In genomic region chr6:30883476-30883742, GRCh38 we compare ENCODE assay signal across 8 cellular contexts. TPM values are rescaled to one million over a fixed set of nuclear protein-coding genes. Genes with fewer than 3 reads are reported as not detected.
DNase-seq lines count a peak whose midpoint lies in the region; ATAC-seq, FAIRE-seq and TF ChIP-seq lines count a peak whose summit lies in the region.
"Had no signal": no experiment of that assay in that cellular context is flagged by ENCODE, and none has a peak within 500 bp of the region (broad histone marks: within the 10 kb centered on the region; RNA-seq: fewer than 3 reads in every experiment).

No MANE protein-coding gene starts in this region.

- TF ChIP-seq CTCF in HFFc6 (IDR thresholded peaks at IDR 0.05) (no peak), kidney (IDR thresholded peaks at IDR 0.05; ENCODE audit: borderline replicate concordance, extremely low read depth, insufficient read depth) (no peak), stomach (IDR thresholded peaks at IDR 0.05) (no peak)

- H3K36me3 ChIP-seq in kidney (ENCODE audit: control insufficient read depth in 1 of 2, insufficient read depth in 2 of 2, low read length in 2 of 2) (no peaks in the 10 kb centered on the region), stomach (no peaks in the 10 kb centered on the region)

- no peak for FAIRE-seq in kidney (lab: Jason Lieb, UNC)

- H3K4me3 ChIP-seq in kidney (ENCODE audit: low read length in 2 of 2) (peak overlapping the region; percentile 60 to 69), stomach (peak overlapping the region; percentile 79 to 92 (median 80))

- H3K4me1 ChIP-seq in kidney (ENCODE audit: control insufficient read depth in 1 of 2, insufficient read depth in 1 of 2, low read depth in 1 of 2, low read length in 2 of 2): peaks cover 23 to 41% of the 10 kb centered on the region in 2 donors
- H3K4me1 ChIP-seq in stomach: peaks cover 38 to 64% (median 54%) of the 10 kb centered on the region in 4 donors

- no peaks in the 10 kb centered on the region for H3K9me3 Mint-ChIP-seq in HFFc6
- no peaks in the 10 kb centered on the region for H3K9me3 Mint-ChIP-seq in activated naive CD8-positive, alpha-beta T cell (ENCODE audit: low read depth)

- H3K27me3 ChIP-seq in stomach: peaks cover 0 to 4% (median 0%) of the 10 kb centered on the region in 3 donors

- no peak for DNase-seq in HFFc6
- DNase-seq in kidney: no peak
- no peak for DNase-seq in stomach
- no peak for DNase-seq in AML-193 (lab: John Stamatoyannopoulos, UW)
- no peak for DNase-seq in SIG-M5 treated with dmso at 0.1 percent for 504 hours (lab: John Stamatoyannopoulos, UW; ENCODE audit: unreplicated experiment)

- H3K36me3 Mint-ChIP-seq in HFFc6 (ENCODE audit: low read depth): no peaks in the 10 kb centered on the region
- peaks cover 3% of the 10 kb centered on the region for H3K36me3 Mint-ChIP-seq in activated naive CD8-positive, alpha-beta T cell

- TF ChIP-seq EP300 in stomach (IDR thresholded peaks at IDR 0.05): no peak

- peaks cover 59% of the 10 kb centered on the region for H3K4me1 Mint-ChIP-seq in HFFc6 (ENCODE audit: low read depth)
- H3K4me1 Mint-ChIP-seq in activated naive CD8-positive, alpha-beta T cell (ENCODE audit: low read depth): peaks cover 35% of the 10 kb centered on the region

- no peak for ATAC-seq in HG03460 (IDR thresholded peaks at IDR 0.05; ENCODE audit: unreplicated experiment)

- peaks cover 3% of the 10 kb centered on the region for H3K27me3 Mint-ChIP-seq in HFFc6 (ENCODE audit: insufficient read depth)
- no peaks in the 10 kb centered on the region for H3K27me3 Mint-ChIP-seq in activated naive CD8-positive, alpha-beta T cell

- no peak for TF ChIP-seq POLR2A in stomach (IDR thresholded peaks at IDR 0.05)

- H3K4me3 Mint-ChIP-seq in HFFc6: peak overlapping the region; percentile 67
- H3K4me3 Mint-ChIP-seq in activated naive CD8-positive, alpha-beta T cell: peak overlapping the region; percentile 67

- H3K9me3 ChIP-seq in kidney (ENCODE audit: control insufficient read depth in 1 of 2, low read length in 2 of 2): no peaks in the 10 kb centered on the region
- H3K9me3 ChIP-seq in stomach: no peaks in the 10 kb centered on the region

- H3K9ac ChIP-seq in kidney (ENCODE audit: low read length in 2 of 2): peak overlapping the region; percentile 4 to 70

- H3K27ac Mint-ChIP-seq in HFFc6: peak overlapping the region; percentile 55
- H3K27ac Mint-ChIP-seq in activated naive CD8-positive, alpha-beta T cell: peak overlapping the region; percentile 83

- WGBS in stomach, 5 donors: 11 to 34% (median 23%) methylated on average over 4 of the region's 4 CpGs

- H3K27ac ChIP-seq in kidney (ENCODE audit: low read depth in 2 of 2, low read length in 2 of 2): peak overlapping the region; percentile 94 to 97
- peak overlapping the region; percentile 92 to 95 (median 93) for H3K27ac ChIP-seq in stomach

- intact Hi-C loops in kidney (cut with DNase I) (loop anchor here (10.0 kb wide), 1 partner anchor 149 kb away; no protein-coding TSS in a partner anchor), stomach (cut with DNase I; ENCODE audit: low total_unique reads) (no loop called here)

RNA-seq across cellular contexts. Expression of gene DDR1, which starts 0.9 kb away (rescaled TPM):
- 10 to 100 TPM; 28.0 to 42.5 (median 31.6) TPM for total RNA-seq in HFFc6 (2021; fragmentation: NEBNext Ultra II Directional; extraction: Animal tissue kit (Norgen Biotek cat#: 25700))
- 362 TPM for total RNA-seq in kidney
- 95.8 TPM for polyA plus RNA-seq in kidney (ENCODE audit: insufficient read depth, low read depth, low replicate concordance)
- total RNA-seq in stomach: 100 to 1,000 TPM in 3 of 5 donors, 10 to 100 TPM in 2; 51.3 to 144 (median 109) TPM
- polyA plus RNA-seq in stomach: 10 to 100 TPM; 17.6 to 88.7 (median 49.4) TPM

RNA-seq across cellular contexts. Expression of gene GTF2H4, which starts 24.6 kb away (rescaled TPM):
- 10 to 100 TPM; 23.9 to 27.1 (median 26.5) TPM for total RNA-seq in HFFc6 (2021; fragmentation: NEBNext Ultra II Directional; extraction: Animal tissue kit (Norgen Biotek cat#: 25700))
- total RNA-seq in kidney (39.3 TPM), stomach (10 to 100 TPM in 2 of 5 donors, 1 to 10 TPM in 3; 3.9 to 67.4 (median 8.1) TPM)
- polyA plus RNA-seq in kidney (ENCODE audit: insufficient read depth, low read depth, low replicate concordance) (20.9 TPM), stomach (10 to 100 TPM; 15.3 to 29.6 (median 17.6) TPM)

RNA-seq across cellular contexts. Expression of gene VARS2, which starts 30.6 kb away (rescaled TPM):
- total RNA-seq in HFFc6 (2021; fragmentation: NEBNext Ultra II Directional; extraction: Animal tissue kit (Norgen Biotek cat#: 25700)): 10 to 100 TPM; 15.3 to 18.4 (median 16.9) TPM
- total RNA-seq in kidney: 34.5 TPM
- polyA plus RNA-seq in kidney (ENCODE audit: insufficient read depth, low read depth, low replicate concordance): 30.4 TPM
- total RNA-seq in stomach: 10 to 100 TPM in 4 of 5 donors, 1 to 10 TPM in 1; 1.2 to 61.6 (median 22.7) TPM
- polyA plus RNA-seq in stomach: 10 to 100 TPM; 17.9 to 21.8 (median 18.5) TPM

RNA-seq across cellular contexts. Expression of gene SFTA2, which starts 48.6 kb away (rescaled TPM):
- total RNA-seq in HFFc6 (2021; fragmentation: NEBNext Ultra II Directional; extraction: Animal tissue kit (Norgen Biotek cat#: 25700)): not detected
- 30.5 TPM for total RNA-seq in kidney
- polyA plus RNA-seq in kidney (ENCODE audit: insufficient read depth, low read depth, low replicate concordance): 7.4 TPM
- 10 to 100 TPM in 1 of 5 donors, 1 to 10 TPM in 1, not detected in 3; 2.8 to 15.2 TPM for total RNA-seq in stomach
- polyA plus RNA-seq in stomach: 10 to 100 TPM; 10.2 to 94.7 (median 44.1) TPM
- total RNA-seq: lung microvascular endothelial cell had no signal

RNA-seq across cellular contexts. Expression of gene MUCL3, which starts 57.4 kb away (rescaled TPM):
- total RNA-seq in HFFc6 (2021; fragmentation: NEBNext Ultra II Directional; extraction: Animal tissue kit (Norgen Biotek cat#: 25700)): not detected
- total RNA-seq in kidney (0.13 TPM), stomach (100 to 1,000 TPM in 3 of 5 donors, 10 to 100 TPM in 1, under 1 TPM in 1; 0.87 to 346 (median 168) TPM)
- polyA plus RNA-seq in kidney (ENCODE audit: insufficient read depth, low read depth, low replicate concordance) (not detected), stomach (10 to 100 TPM; 17.5 to 83.3 (median 39.6) TPM)
- total RNA-seq: lung microvascular endothelial cell had no signal
